Comparison of ENCODE assay signal across 8 cellular contexts in the genomic region with DNA sequence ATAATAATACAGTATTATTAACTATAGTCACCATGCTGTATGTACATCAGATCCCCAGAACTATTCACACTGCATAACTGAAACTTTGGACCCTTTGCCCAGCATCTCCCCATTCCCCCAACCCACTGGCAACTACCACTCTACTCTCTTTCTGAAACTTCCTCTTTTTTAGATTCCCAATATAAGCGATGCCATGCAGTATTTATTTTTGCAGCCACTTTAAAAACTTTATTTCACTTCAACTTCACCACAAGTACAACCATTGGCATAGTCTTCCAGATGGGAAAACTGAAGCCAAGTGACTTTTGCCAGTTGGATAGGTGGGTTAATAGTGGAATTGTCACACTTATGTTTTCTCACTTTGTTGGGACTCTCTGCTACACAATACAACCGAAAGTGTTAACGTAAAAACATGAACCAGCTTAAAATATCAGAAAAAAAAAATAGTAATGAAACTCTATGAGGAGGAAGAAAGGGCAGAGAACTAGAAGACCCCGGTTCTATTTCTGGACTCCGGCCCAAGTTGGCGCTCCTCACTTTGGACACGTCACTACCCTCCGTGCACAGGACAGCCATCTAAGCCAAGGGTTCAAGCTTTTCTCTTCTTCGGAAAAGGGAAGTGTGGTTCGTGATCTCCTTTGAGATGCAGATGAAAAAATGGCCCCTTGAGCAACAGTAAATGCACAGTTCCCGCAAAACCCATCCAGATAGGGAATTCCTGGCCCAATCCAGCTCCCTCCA. TPM values are rescaled to one million over a fixed set of nuclear protein-coding genes. Genes with fewer than 3 reads are reported as not detected.
DNase-seq lines count a peak whose midpoint lies in the region; ATAC-seq and TF ChIP-seq lines count a peak whose summit lies in the region.

No MANE protein-coding gene starts in this region.

- H3K9ac ChIP-seq in ES-I3 (ENCODE audit: low read depth, low read length) (peak overlapping the region; percentile 74), endodermal cell (ENCODE audit: extremely low read depth, low read length, poor library complexity, severe bottlenecking) (peak overlapping the region; percentile 59)

- no peak for TF ChIP-seq POLR2A in ovary (IDR thresholded peaks at IDR 0.05)

- H3K4me3 Mint-ChIP-seq in endodermal cell: peak overlapping the region; percentile 86

- no peak for ATAC-seq in GM18909 (IDR thresholded peaks at IDR 0.05; ENCODE audit: poor library complexity, unreplicated experiment)

- no peak for TF ChIP-seq EP300 in ovary (IDR thresholded peaks at IDR 0.05)

- H3K27me3 Mint-ChIP-seq in endodermal cell (ENCODE audit: insufficient read depth): no peaks in the 10 kb centered on the region

- H3K9me3 ChIP-seq in ES-I3 (ENCODE audit: control insufficient read depth, insufficient read depth, low read length): no peaks in the 10 kb centered on the region
- no peaks in the 10 kb centered on the region for H3K9me3 ChIP-seq in endodermal cell (ENCODE audit: control insufficient read depth, low read length)
- H3K9me3 ChIP-seq in ovary: no peaks in the 10 kb centered on the region

- H3K9me3 Mint-ChIP-seq in endodermal cell: no peaks in the 10 kb centered on the region

- H3K27me3 ChIP-seq in endodermal cell (ENCODE audit: control insufficient read depth, insufficient read depth, low read length, poor library complexity, severe bottlenecking) (no peaks in the 10 kb centered on the region), ovary (no peaks in the 10 kb centered on the region)

- peaks cover 25% of the 10 kb centered on the region for H3K36me3 Mint-ChIP-seq in endodermal cell (ENCODE audit: low read depth)

- H3K4me1 Mint-ChIP-seq in endodermal cell: peaks cover 8% of the 10 kb centered on the region

- H3K36me3 ChIP-seq in ES-I3 (ENCODE audit: insufficient read depth, low read length): peaks cover 11% of the 10 kb centered on the region
- H3K36me3 ChIP-seq in endodermal cell (ENCODE audit: control insufficient read depth, insufficient read depth, low read length): peaks cover 32% of the 10 kb centered on the region
- no peaks in the 10 kb centered on the region for H3K36me3 ChIP-seq in ovary

- H3K27ac ChIP-seq in endodermal cell (ENCODE audit: low read depth, low read length) (peak overlapping the region; percentile 6), ovary (no peak overlapping the region)

- H3K4me1 ChIP-seq in ES-I3 (ENCODE audit: insufficient read depth, low read length) (no peaks in the 10 kb centered on the region; the same call in 1 of the 2 replicates), endodermal cell (ENCODE audit: control insufficient read depth, insufficient read depth, low read length) (peaks cover 2% of the 10 kb centered on the region), ovary (ENCODE audit: insufficient read depth) (no peaks in the 10 kb centered on the region)

- peak overlapping the region; percentile 89 for H3K4me3 ChIP-seq in HFF-Myc (replicated peaks; ENCODE audit: low read depth, low read length)
- peak overlapping the region; percentile 93 for H3K4me3 ChIP-seq in endodermal cell (ENCODE audit: low read length)
- H3K4me3 ChIP-seq in ovary: peak overlapping the region; percentile 55

- WGBS in endodermal cell (ENCODE audit: insufficient coverage in 1 of 2, insufficient read length in 1 of 2), 2 experiments: 11 to 15% methylated on average over 8 to 9 of the region's 11 CpGs
- WGBS in ovary, 3 donors: 5 to 7% (median 6%) methylated on average over 11 of the region's 11 CpGs

- peak overlapping the region; percentile 95 for H3K27ac Mint-ChIP-seq in endodermal cell

- TF ChIP-seq CTCF in HFF-Myc (IDR thresholded peaks at IDR 0.05; ENCODE audit: low read depth, low read length, missing control alignments) (no peak), endodermal cell (conservative IDR thresholded peaks at IDR 0.05) (no peak), ovary (IDR thresholded peaks at IDR 0.05) (no peak)

- no peak for DNase-seq in HFF-Myc (ENCODE audit: extremely low read depth, low read depth)
- DNase-seq in RKO (ENCODE audit: low spot score): peak; percentile 63
- DNase-seq in endodermal cell: no peak
- no peak for DNase-seq in ovary
- DNase-seq in effector CD4-positive, alpha-beta T cell: no peak
- no peak for DNase-seq in effector CD8-positive, alpha-beta T cell (lab: John Stamatoyannopoulos, UW)

- intact Hi-C loops in ovary (cut with DNase I): no loop called here

RNA-seq across cellular contexts. Expression of a gene that starts 0.7 kb away (rescaled TPM):
- total RNA-seq in endodermal cell (10 to 100 TPM; 15.1 to 17.2 TPM), ovary (1 to 10 TPM in 3 of 7 donors, under 1 TPM in 4; 0.24 to 3.6 (median 0.56) TPM)
- polyA plus RNA-seq in endodermal cell (2013, experiment 1 of 2): 13.9 TPM
- polyA plus RNA-seq in endodermal cell (2013, experiment 2 of 2): 14.2 TPM
- polyA plus RNA-seq in ovary: 1 to 10 TPM in 1 of 2 donors, under 1 TPM in 1; 0.46 to 1.1 TPM
